8 cellular contexts compared by ENCODE assay signal in genomic region chr14:105168496-105168978, GRCh38. TPM values are rescaled to one million over a fixed set of nuclear protein-coding genes. Genes with fewer than 3 reads are reported as not detected.
A peak's percentile ranks its signal among the peaks of the same experiment; 100 is the strongest.
DNase-seq lines count a peak whose midpoint lies in the region; ATAC-seq, FAIRE-seq and TF ChIP-seq lines count a peak whose summit lies in the region.

TSS of gene JAG2 (minus strand) at chr14:105168776. CDS start at chr14:105168420, 356 bp downstream.

- no peaks in the 10 kb centered on the region for H3K36me3 Mint-ChIP-seq in activated T-helper 2 cell treated with anti-CD3 and anti-CD28 coated beads, Interferon-gamma antibody, Interleukin-2, Interleukin-4, amounts not matched to agents 10 μg/mL and 5 μg/mL and 100 μg/mL, durations not matched to agents 14 hours and 24 hours and 36 hours (ENCODE audit: low read depth)
- no peaks in the 10 kb centered on the region for H3K36me3 Mint-ChIP-seq in osteocyte (ENCODE audit: unreplicated experiment)

- peak within 1 kb of the TSS; percentile 76 for H3K4me3 Mint-ChIP-seq in activated T-helper 2 cell treated with anti-CD3 and anti-CD28 coated beads, Interferon-gamma antibody, Interleukin-2, Interleukin-4, amounts not matched to agents 10 μg/mL and 5 μg/mL and 100 μg/mL, durations not matched to agents 14 hours and 24 hours and 36 hours (ENCODE audit: low read depth)
- H3K4me3 Mint-ChIP-seq in osteocyte (ENCODE audit: unreplicated experiment) = peak within 1 kb of the TSS; percentile 63

- H3K9me3 Mint-ChIP-seq in activated T-helper 2 cell treated with anti-CD3 and anti-CD28 coated beads, Interferon-gamma antibody, Interleukin-2, Interleukin-4, amounts not matched to agents 10 μg/mL and 5 μg/mL and 100 μg/mL, durations not matched to agents 14 hours and 24 hours and 36 hours = no peaks in the 10 kb centered on the region
- H3K9me3 Mint-ChIP-seq in osteocyte (ENCODE audit: unreplicated experiment) = no peaks in the 10 kb centered on the region

- TF ChIP-seq CTCF in foreskin keratinocyte (conservative IDR thresholded peaks at IDR 0.05) = no peak
- TF ChIP-seq CTCF in osteocyte (IDR thresholded peaks at IDR 0.05) = no peak

- peaks cover 6% of the 10 kb centered on the region for H3K4me1 Mint-ChIP-seq in activated T-helper 2 cell treated with anti-CD3 and anti-CD28 coated beads, Interferon-gamma antibody, Interleukin-2, Interleukin-4, amounts not matched to agents 10 μg/mL and 5 μg/mL and 100 μg/mL, durations not matched to agents 14 hours and 24 hours and 36 hours (ENCODE audit: low read depth)
- peaks cover 15% of the 10 kb centered on the region for H3K4me1 Mint-ChIP-seq in osteocyte (ENCODE audit: unreplicated experiment)

- FAIRE-seq in urothelium cell line (lab: Jason Lieb, UNC) = no peak

- H3K27ac Mint-ChIP-seq in activated T-helper 2 cell treated with anti-CD3 and anti-CD28 coated beads, Interferon-gamma antibody, Interleukin-2, Interleukin-4, amounts not matched to agents 10 μg/mL and 5 μg/mL and 100 μg/mL, durations not matched to agents 14 hours and 24 hours and 36 hours = no peak within 1 kb of the TSS
- no peak within 1 kb of the TSS for H3K27ac Mint-ChIP-seq in osteocyte (ENCODE audit: unreplicated experiment)

- peak; percentile 39 for ATAC-seq in foreskin keratinocyte

- H3K4me1 ChIP-seq in foreskin keratinocyte = no peaks in the 10 kb centered on the region

- peaks cover 19% of the 10 kb centered on the region for H3K27me3 Mint-ChIP-seq in activated T-helper 2 cell treated with anti-CD3 and anti-CD28 coated beads, Interferon-gamma antibody, Interleukin-2, Interleukin-4, amounts not matched to agents 10 μg/mL and 5 μg/mL and 100 μg/mL, durations not matched to agents 14 hours and 24 hours and 36 hours (ENCODE audit: low read depth)
- peaks cover 13% of the 10 kb centered on the region for H3K27me3 Mint-ChIP-seq in osteocyte (ENCODE audit: unreplicated experiment)

- DNase-seq in DMS153 (lab: John Stamatoyannopoulos, UW) = peak; percentile 9
- no peak for DNase-seq in DMS153 treated with DMSO at 0.1 percent for 48 hours (lab: John Stamatoyannopoulos, UW; ENCODE audit: unreplicated experiment)
- peak; percentile 82 for DNase-seq in NCI-H748 (lab: John Stamatoyannopoulos, UW; ENCODE audit: unreplicated experiment)
- DNase-seq in activated T-helper 2 cell treated with anti-CD3 and anti-CD28 coated beads, Interferon-gamma antibody, Interleukin-2, Interleukin-4, amounts not matched to agents 10 μg/mL and 5 μg/mL and 100 μg/mL, durations not matched to agents 14 hours and 24 hours and 36 hours (ENCODE audit: low spot score) = peak; percentile 51
- DNase-seq in foreskin keratinocyte = peak in 1 of 2 donors; percentile 40
- no peak for DNase-seq in osteocyte (ENCODE audit: extremely low spot score, unreplicated experiment)
- DNase-seq in urothelium cell line (ENCODE audit: low spot score) = peak; percentile 66
- no peak for DNase-seq in amniotic stem cell (lab: John Stamatoyannopoulos, UW)

- intact Hi-C loops in activated T-helper 2 cell treated with anti-CD3 and anti-CD28 coated beads, Interferon-gamma antibody, Interleukin-2, Interleukin-4, amounts not matched to agents 10 μg/mL and 5 μg/mL and 100 μg/mL, durations not matched to agents 14 hours and 24 hours and 36 hours (cut with micrococcal nuclease) = loop anchor here (5.0 kb wide), 1 partner anchor 76 kb away; no protein-coding TSS in a partner anchor

- H3K27me3 ChIP-seq in foreskin keratinocyte = peaks cover 7% of the 10 kb centered on the region

- H3K27ac ChIP-seq in foreskin keratinocyte = no peak within 1 kb of the TSS

RNA-seq across cellular contexts. Expression of gene JAG2, which starts in this region (rescaled TPM):
- total RNA-seq in activated T-helper 2 cell treated with anti-CD3 and anti-CD28 coated beads, Interferon-gamma antibody, Interleukin-2, Interleukin-4, amounts not matched to agents 10 μg/mL and 5 μg/mL and 100 μg/mL, durations not matched to agents 14 hours and 24 hours and 36 hours = 2.6 and 3.2 TPM in 2 replicates
- total RNA-seq in foreskin keratinocyte (27.4 and 45.2 TPM in 2 replicates), osteocyte (5.7 and 7.5 TPM in 2 replicates)
- polyA plus RNA-seq in foreskin keratinocyte = 23.0 and 30.8 TPM in 2 replicates

Comparison
In these comparisons a context has a peak if more than half of its experiments do, and no peak if none do; other contexts are left out.
1. DNase-seq: peak in DMS153 (single experiment), NCI-H748 (single experiment), activated T-helper 2 cell treated with anti-CD3 and anti-CD28 coated beads, Interferon-gamma antibody, Interleukin-2, Interleukin-4, amounts not matched to agents 10 μg/mL and 5 μg/mL and 100 μg/mL, durations not matched to agents 14 hours and 24 hours and 36 hours (single experiment) and urothelium cell line (single experiment); none in DMS153 treated with DMSO at 0.1 percent for 48 hours (single experiment), osteocyte (single experiment) and amniotic stem cell (single experiment).